Comparison of ENCODE assay signal across 9 cellular contexts in genomic region chr14:23550827-23551265, GRCh38. TPM values are rescaled to one million over a fixed set of nuclear protein-coding genes. Genes with fewer than 3 reads are reported as not detected.
A peak's percentile ranks its signal among the peaks of the same experiment; 100 is the strongest.
DNase-seq lines count a peak whose midpoint lies in the region; ATAC-seq and TF ChIP-seq lines count a peak whose summit lies in the region.
"Had no signal": no experiment of that assay in that cellular context is flagged by ENCODE, and none has a peak within 500 bp of the region (broad histone marks: within the 10 kb centered on the region; RNA-seq: fewer than 3 reads in every experiment).

No MANE protein-coding gene starts in this region.

- H3K18ac ChIP-seq in neuronal stem cell (ENCODE audit: low read length), result peak overlapping the region; percentile 92

- no peak overlapping the region for H2BK12ac ChIP-seq in neuronal stem cell (ENCODE audit: low read length)

- no peak overlapping the region for H2BK120ac ChIP-seq in neuronal stem cell (ENCODE audit: low read depth, low read length)

- H3K27ac Mint-ChIP-seq in CD4-positive, CD25-positive, alpha-beta regulatory T cell, result peak overlapping the region in 1 of 3 donors; percentile 85
- H3K27ac Mint-ChIP-seq in glutamatergic neuron (ENCODE audit: unreplicated experiment), result no peak overlapping the region
- H3K27ac Mint-ChIP-seq: brain had no signal

- no peak overlapping the region for H3K27ac ChIP-seq in CD4-positive, CD25-positive, alpha-beta regulatory T cell (ENCODE audit: insufficient read depth, low read length, poor library complexity, severe bottlenecking)
- peak overlapping the region; percentile 80 for H3K27ac ChIP-seq in neuronal stem cell (replicated peaks; ENCODE audit: low read length)

- no peak overlapping the region for H2BK5ac ChIP-seq in neuronal stem cell (ENCODE audit: low read length)

- no peak for DNase-seq in CD4-positive, CD25-positive, alpha-beta regulatory T cell
- peak; percentile 69 for DNase-seq in NCI-H2171 treated with DMSO at 0.1 percent for 48 hours (lab: John Stamatoyannopoulos, UW)
- DNase-seq in epithelial cell of esophagus (ENCODE audit: low read depth), result no peak
- DNase-seq in neuronal stem cell (ENCODE audit: low spot score), result no peak
- DNase-seq in H4 (ENCODE audit: low spot score), result no peak
- no peak for DNase-seq in glutamatergic neuron
- no peak for DNase-seq in activated CD4-positive, alpha-beta T cell treated with anti-CD3 and anti-CD28 coated beads, Interleukin-2, amount 50 U/mL, for 4 hours

- peak overlapping the region; percentile 30 for H3K4ac ChIP-seq in neuronal stem cell (ENCODE audit: low read length)

- WGBS in neuronal stem cell (ENCODE audit: extremely low coverage in 2 of 2, insufficient read length in 2 of 2, insufficient replicate concordance in 1 of 2), 2 donors, result no CpG with 5 or more reads among the region's 36 CpGs

- peak overlapping the region; percentile 66 for H3K23ac ChIP-seq in neuronal stem cell (ENCODE audit: low read depth, low read length, poor library complexity)

- H2AFZ ChIP-seq in neuronal stem cell (ENCODE audit: low read length), result peak overlapping the region; percentile 84

- no peak overlapping the region for H4K91ac ChIP-seq in neuronal stem cell (ENCODE audit: low read depth, low read length, poor library complexity)

- H3K27me3 Mint-ChIP-seq in CD4-positive, CD25-positive, alpha-beta regulatory T cell, result peaks cover 8% of the 10 kb centered on the region
- H3K27me3 Mint-ChIP-seq in glutamatergic neuron (ENCODE audit: unreplicated experiment), result peaks cover 8% of the 10 kb centered on the region

- H3K4me1 ChIP-seq in CD4-positive, CD25-positive, alpha-beta regulatory T cell (ENCODE audit: control insufficient read depth, insufficient read depth, low read length, poor library complexity, severe bottlenecking), result peaks cover 22% of the 10 kb centered on the region
- peaks cover 17 to 24% of the 10 kb centered on the region in 2 donors for H3K4me1 ChIP-seq in neuronal stem cell (ENCODE audit: control insufficient read depth in 2 of 2, insufficient read depth in 1 of 2, low read depth in 1 of 2, low read length in 2 of 2)

- peak overlapping the region; percentile 50 for H2BK15ac ChIP-seq in neuronal stem cell (ENCODE audit: low read length)

- peak overlapping the region; percentile 91 for H3K9ac ChIP-seq in neuronal stem cell (ENCODE audit: low read depth, low read length, poor library complexity)

- no peaks in the 10 kb centered on the region for H3K36me3 Mint-ChIP-seq in CD4-positive, CD25-positive, alpha-beta regulatory T cell
- H3K36me3 Mint-ChIP-seq in glutamatergic neuron (ENCODE audit: unreplicated experiment), result no peaks in the 10 kb centered on the region
- H3K36me3 Mint-ChIP-seq: brain had no signal

- H3K9me3 ChIP-seq in CD4-positive, CD25-positive, alpha-beta regulatory T cell (ENCODE audit: control insufficient read depth in 2 of 2, low read length in 2 of 2), result no peaks in the 10 kb centered on the region
- H3K9me3 ChIP-seq in neuronal stem cell (replicated peaks in 1 of 2; ENCODE audit: control insufficient read depth in 2 of 2, insufficient read depth in 1 of 2, low read depth in 1 of 2, low read length in 2 of 2), result no peaks in the 10 kb centered on the region

- H2AK5ac ChIP-seq in neuronal stem cell (ENCODE audit: low read depth, low read length), result peak overlapping the region; percentile 34

- H3K4me2 ChIP-seq in neuronal stem cell (ENCODE audit: insufficient read depth, low read length, poor library complexity, severe bottlenecking), result peak overlapping the region; percentile 82

- TF ChIP-seq CTCF in epithelial cell of esophagus (IDR thresholded peaks at IDR 0.05; ENCODE audit: insufficient read depth, low read depth, low read length, missing control alignments) (no peak), glutamatergic neuron (IDR thresholded peaks at IDR 0.05; ENCODE audit: partially characterized antibody, unreplicated experiment) (no peak)

- peak overlapping the region in 1 of 4 donors; percentile 90 for H3K4me3 Mint-ChIP-seq in CD4-positive, CD25-positive, alpha-beta regulatory T cell
- no peak overlapping the region for H3K4me3 Mint-ChIP-seq in glutamatergic neuron (ENCODE audit: unreplicated experiment)
- H3K4me3 Mint-ChIP-seq: brain had no signal

- peak overlapping the region; percentile 64 for H3K4me3 ChIP-seq in CD4-positive, CD25-positive, alpha-beta regulatory T cell (ENCODE audit: low read depth, low read length)
- H3K4me3 ChIP-seq in epithelial cell of esophagus (ENCODE audit: low read length) (peak overlapping the region; percentile 70), neuronal stem cell (ENCODE audit: low read length in 2 of 2) (peak overlapping the region; percentile 72 to 85)

- no peaks in the 10 kb centered on the region for H3K9me3 Mint-ChIP-seq in CD4-positive, CD25-positive, alpha-beta regulatory T cell
- H3K9me3 Mint-ChIP-seq in glutamatergic neuron (ENCODE audit: unreplicated experiment), result peaks cover 4% of the 10 kb centered on the region
- H3K9me3 Mint-ChIP-seq: brain had no signal

- H3K14ac ChIP-seq in neuronal stem cell (ENCODE audit: low read length), result peak overlapping the region; percentile 31

- peaks cover 5% of the 10 kb centered on the region for H3K79me1 ChIP-seq in neuronal stem cell (ENCODE audit: low read depth, low read length)

- H3K4me1 Mint-ChIP-seq in CD4-positive, CD25-positive, alpha-beta regulatory T cell, result peaks cover 0 to 18% (median 5%) of the 10 kb centered on the region in 4 donors
- H3K4me1 Mint-ChIP-seq in glutamatergic neuron (ENCODE audit: low read depth, unreplicated experiment), result peaks cover 2% of the 10 kb centered on the region

- H3K27me3 ChIP-seq in CD4-positive, CD25-positive, alpha-beta regulatory T cell (ENCODE audit: control insufficient read depth, insufficient read depth, low read length), result peaks cover 11% of the 10 kb centered on the region
- no peaks in the 10 kb centered on the region for H3K27me3 ChIP-seq in neuronal stem cell (ENCODE audit: control insufficient read depth in 3 of 3, insufficient read depth in 3 of 3, low read depth in 1 of 3, low read length in 3 of 3)

- H3K36me3 ChIP-seq in CD4-positive, CD25-positive, alpha-beta regulatory T cell (ENCODE audit: control insufficient read depth, insufficient read depth, low read length), result no peaks in the 10 kb centered on the region
- H3K36me3 ChIP-seq in neuronal stem cell (replicated peaks in 1 of 2; ENCODE audit: control insufficient read depth in 2 of 2, insufficient read depth in 2 of 2, low read length in 2 of 2), result no peaks in the 10 kb centered on the region

- no peak overlapping the region for H4K8ac ChIP-seq in neuronal stem cell (ENCODE audit: low read depth, low read length)

- ATAC-seq in CD4-positive, CD25-positive, alpha-beta regulatory T cell (ENCODE audit: low read depth in 2 of 2), result no peak
- ATAC-seq in GM18519 (IDR thresholded peaks at IDR 0.05; ENCODE audit: low FRiP score, unreplicated experiment), result no peak

RNA-seq across cellular contexts. Expression of gene ZFHX2, which starts 0.7 kb away (rescaled TPM):
- total RNA-seq in CD4-positive, CD25-positive, alpha-beta regulatory T cell, result 0.42 TPM
- not detected for polyA plus RNA-seq in CD4-positive, CD25-positive, alpha-beta regulatory T cell
- polyA plus RNA-seq in neuronal stem cell (2013, experiment 1 of 2), result 3.9 TPM
- 4.4 TPM for polyA plus RNA-seq in neuronal stem cell (2013, experiment 2 of 2)
- total RNA-seq in H4 (2014; rRNA removed; shearing (Covaris generic)), result 0.02 and 0.10 TPM in 2 replicates
- 39.1 TPM for total RNA-seq in glutamatergic neuron (ENCODE audit: unreplicated experiment)

RNA-seq across cellular contexts. Expression of gene THTPA, which starts 5.2 kb away (rescaled TPM):
- total RNA-seq in CD4-positive, CD25-positive, alpha-beta regulatory T cell, result 7.6 TPM
- polyA plus RNA-seq in CD4-positive, CD25-positive, alpha-beta regulatory T cell, result 10 to 100 TPM in 3 of 4 donors, 1 to 10 TPM in 1; 7.5 to 14.6 (median 12.4) TPM
- polyA plus RNA-seq in neuronal stem cell (2013, experiment 1 of 2), result 8.8 TPM
- 7.5 TPM for polyA plus RNA-seq in neuronal stem cell (2013, experiment 2 of 2)
- total RNA-seq in H4 (2014; rRNA removed; shearing (Covaris generic)), result 4.0 and 11.8 TPM in 2 replicates
- 19.3 TPM for total RNA-seq in glutamatergic neuron (ENCODE audit: unreplicated experiment)

RNA-seq across cellular contexts. Expression of gene AP1G2, which starts 16.7 kb away (rescaled TPM):
- total RNA-seq in CD4-positive, CD25-positive, alpha-beta regulatory T cell, result 329 TPM
- 10 to 100 TPM; 56.1 to 84.9 (median 76.4) TPM for polyA plus RNA-seq in CD4-positive, CD25-positive, alpha-beta regulatory T cell
- 77.9 TPM for polyA plus RNA-seq in neuronal stem cell (2013, experiment 1 of 2)
- 80.8 TPM for polyA plus RNA-seq in neuronal stem cell (2013, experiment 2 of 2)
- total RNA-seq in H4 (2014; rRNA removed; shearing (Covaris generic)), result 0.06 and 0.43 TPM in 2 replicates
- total RNA-seq in glutamatergic neuron (ENCODE audit: unreplicated experiment), result 105 TPM

RNA-seq across cellular contexts. Expression of gene JPH4, which starts 27.7 kb away (rescaled TPM):
- not detected for total RNA-seq in CD4-positive, CD25-positive, alpha-beta regulatory T cell
- polyA plus RNA-seq in CD4-positive, CD25-positive, alpha-beta regulatory T cell, result under 1 TPM in 1 of 4 donors, not detected in 3; 0.14 TPM
- 19.9 TPM for polyA plus RNA-seq in neuronal stem cell (2013, experiment 1 of 2)
- 21.1 TPM for polyA plus RNA-seq in neuronal stem cell (2013, experiment 2 of 2)
- total RNA-seq in H4 (2014; rRNA removed; shearing (Covaris generic)), result not detected in 2 replicates
- total RNA-seq in glutamatergic neuron (ENCODE audit: unreplicated experiment), result 52.7 TPM

Comparison
In these comparisons a context has a peak if more than half of its experiments do, and no peak if none do; other contexts are left out.
1. RNA of gene ZFHX2, which starts 0.7 kb away (total RNA-seq): 39.1 TPM in glutamatergic neuron (single experiment); 0.42 TPM in CD4-positive, CD25-positive, alpha-beta regulatory T cell (single experiment) and 0.02 to 0.10 TPM in H4; every median in the first group is over 10 times any median in the second.
2. RNA of gene AP1G2, which starts 16.7 kb away (total RNA-seq): 329 TPM in CD4-positive, CD25-positive, alpha-beta regulatory T cell (single experiment) and 105 TPM in glutamatergic neuron (single experiment); 0.06 to 0.43 TPM in H4; every median in the first group is over 10 times any median in the second.
3. Peak in every context shown above with its lines, with median percentiles within 50 percentile points of each other: H3K4me3 ChIP-seq.